ENCODE assay signal across 1 cellular context in genomic region chr9:94901019-94901363, GRCh38.
TF ChIP-seq lines count a peak whose summit lies in the region.

No MANE protein-coding gene starts in this region.

TF ChIP-seq in A549, 52 proteins besides CTCF, POLR2A, EP300 and RAD21 (continued from another document):
- no peak for TF ChIP-seq MAZ (IDR thresholded peaks at IDR 0.05; ENCODE audit: borderline replicate concordance, low read depth, low read length)
- no peak for TF ChIP-seq USF2 (IDR thresholded peaks at IDR 0.05)
- no peak for TF ChIP-seq PBX3 (IDR thresholded peaks at IDR 0.05)
- peak in 1 of 2 experiments; percentile 46; a peak in 3 of 5 replicates for TF ChIP-seq JUN (IDR thresholded peaks at IDR 0.05)
- peak; percentile 76 for TF ChIP-seq JUNB (IDR thresholded peaks at IDR 0.05)
- TF ChIP-seq HEYL (CRISPR knock-in tag; IDR thresholded peaks at IDR 0.05): no peak
- no peak for TF ChIP-seq NPAS2 (CRISPR knock-in tag; IDR thresholded peaks at IDR 0.05; ENCODE audit: borderline replicate concordance)
- no peak for TF ChIP-seq SREBF2 (IDR thresholded peaks at IDR 0.05)
- no peak for TF ChIP-seq CHD2 (IDR thresholded peaks at IDR 0.05; ENCODE audit: low read length, partially characterized antibody)
- TF ChIP-seq GATA3 (IDR thresholded peaks at IDR 0.05; ENCODE audit: borderline replicate concordance): 0 out of 2 replicates have a peak, but pooled peaks have one; percentile 5
- TF ChIP-seq RARB (CRISPR knock-in tag; IDR thresholded peaks at IDR 0.05): no peak
- TF ChIP-seq FOXS1 (CRISPR knock-in tag; IDR thresholded peaks at IDR 0.05): no peak
- TF ChIP-seq MYC (IDR thresholded peaks at IDR 0.05; ENCODE audit: borderline replicate concordance, low read length): no peak
- no peak; the same call in 1 of the 2 replicates for TF ChIP-seq FOSL2 (IDR thresholded peaks at IDR 0.05)
- peak; percentile 71; the same call in 1 of the 2 replicates for TF ChIP-seq FOSL2 (CRISPR knock-in tag; IDR thresholded peaks at IDR 0.05)
- TF ChIP-seq RNF2 (IDR thresholded peaks at IDR 0.05; ENCODE audit: borderline replicate concordance, low read depth): no peak
- no peak for TF ChIP-seq EHMT2 (IDR thresholded peaks at IDR 0.05; ENCODE audit: low read depth)
- TF ChIP-seq EHF (CRISPR knock-in tag; IDR thresholded peaks at IDR 0.05): no peak
- TF ChIP-seq NR3C1 (IDR thresholded peaks at IDR 0.05): no peak
- TF ChIP-seq ZFP36 (IDR thresholded peaks at IDR 0.05; ENCODE audit: borderline replicate concordance, partially characterized antibody): no peak
- TF ChIP-seq KDM1A (IDR thresholded peaks at IDR 0.05; ENCODE audit: low read depth): no peak
- TF ChIP-seq ATOH8 (CRISPR knock-in tag; IDR thresholded peaks at IDR 0.05; ENCODE audit: low read depth): no peak
- TF ChIP-seq E2F6 (IDR thresholded peaks at IDR 0.05; ENCODE audit: borderline replicate concordance, low read depth): no peak
- TF ChIP-seq ZC3H11A (IDR thresholded peaks at IDR 0.05): no peak
- TF ChIP-seq FOSB (CRISPR knock-in tag; IDR thresholded peaks at IDR 0.05): no peak
- no peak for TF ChIP-seq MAX (IDR thresholded peaks at IDR 0.05)
- TF ChIP-seq ZSCAN20 (CRISPR knock-in tag; IDR thresholded peaks at IDR 0.05): 0 out of 2 replicates have a peak, but pooled peaks have one; percentile 13
- no peak for TF ChIP-seq TFCP2L1 (CRISPR knock-in tag; IDR thresholded peaks at IDR 0.05)
- TF ChIP-seq HMGXB4 (CRISPR knock-in tag; IDR thresholded peaks at IDR 0.05; ENCODE audit: borderline replicate concordance): no peak
- TF ChIP-seq POLR2AphosphoS2 (conservative IDR thresholded peaks at IDR 0.05; ENCODE audit: low read length): no peak
- no peak for TF ChIP-seq CBX8 (IDR thresholded peaks at IDR 0.05)
- no peak; the same call in 1 of the 2 replicates for TF ChIP-seq HOXB5 (CRISPR knock-in tag; IDR thresholded peaks at IDR 0.05)
- TF ChIP-seq RCOR1 (IDR thresholded peaks at IDR 0.05; ENCODE audit: low read depth, low read length): no peak
